In genomic region chr10:72354356-72355213, GRCh38 we compare ENCODE assay signal across 1 cellular context.
TF ChIP-seq lines count a peak whose summit lies in the region.

DNAJB12 (minus strand) TSS chr10:72354919; CDS start chr10:72354897, 22 bp downstream.

TF ChIP-seq in HepG2, 621 proteins besides CTCF, POLR2A, EP300 and RAD21 (continued from another document and continues in another):
- TF ChIP-seq PRDM10 (CRISPR knock-in tag; IDR thresholded peaks at IDR 0.05; ENCODE audit: low read depth) (peak; percentile 59), TMF1 (CRISPR knock-in tag; IDR thresholded peaks at IDR 0.05; ENCODE audit: low read depth) (peak; percentile 53; the same call in 1 of the 2 replicates), JUN (CRISPR knock-in tag; IDR thresholded peaks at IDR 0.05) (peak; percentile 74; the same call in 1 of the 2 replicates), ZNF580 (CRISPR knock-in tag; IDR thresholded peaks at IDR 0.05; ENCODE audit: borderline replicate concordance, low read depth) (peak; percentile 50; the same call in 1 of the 2 replicates), BCL6 (CRISPR knock-in tag; IDR thresholded peaks at IDR 0.05) (peak; percentile 27), TCF12 (IDR thresholded peaks at IDR 0.05) (no peak), TCF12 (CRISPR knock-in tag; IDR thresholded peaks at IDR 0.05) (0 out of 2 replicates have a peak, but pooled peaks have one; percentile 33), ZBTB26 (CRISPR knock-in tag; IDR thresholded peaks at IDR 0.05; ENCODE audit: borderline replicate concordance) (peak; percentile 44; the same call in 1 of the 2 replicates), ZNF234 (CRISPR knock-in tag; conservative IDR thresholded peaks at IDR 0.05) (peak; percentile 69; the same call in 1 of the 2 replicates), BCL3 (CRISPR knock-in tag; IDR thresholded peaks at IDR 0.05) (peak; percentile 81; the same call in 1 of the 2 replicates), FUBP1 (CRISPR knock-in tag; IDR thresholded peaks at IDR 0.05; ENCODE audit: borderline replicate concordance) (no peak), SETDB1 (CRISPR knock-in tag; IDR thresholded peaks at IDR 0.05; ENCODE audit: borderline replicate concordance) (0 out of 2 replicates have a peak, but pooled peaks have one; percentile 59), MXD4 (CRISPR knock-in tag; IDR thresholded peaks at IDR 0.05) (peak; percentile 14; the same call in 1 of the 2 replicates), MIXL1 (CRISPR knock-in tag; IDR thresholded peaks at IDR 0.05) (peak; percentile 71), MED1 (CRISPR knock-in tag; IDR thresholded peaks at IDR 0.05) (peak; percentile 82), NR1H2 (CRISPR knock-in tag; IDR thresholded peaks at IDR 0.05; ENCODE audit: borderline replicate concordance, low read depth) (no peak), ZNF75D (CRISPR knock-in tag; IDR thresholded peaks at IDR 0.05; ENCODE audit: borderline replicate concordance) (no peak), ZNF432 (CRISPR knock-in tag; IDR thresholded peaks at IDR 0.05; ENCODE audit: borderline replicate concordance) (no peak), ZNF253 (CRISPR knock-in tag; IDR thresholded peaks at IDR 0.05; ENCODE audit: borderline replicate concordance) (no peak), DPF2 (CRISPR knock-in tag; IDR thresholded peaks at IDR 0.05; ENCODE audit: borderline replicate concordance, low read depth) (no peak), CC2D1A (CRISPR knock-in tag; IDR thresholded peaks at IDR 0.05) (no peak), NFAT5 (CRISPR knock-in tag; IDR thresholded peaks at IDR 0.05) (no peak), MAX (IDR thresholded peaks at IDR 0.05) (peak; percentile 78), ZFP37 (CRISPR knock-in tag; IDR thresholded peaks at IDR 0.05; ENCODE audit: borderline replicate concordance) (peak; percentile 65), ZNF724P (CRISPR knock-in tag; IDR thresholded peaks at IDR 0.05; ENCODE audit: borderline replicate concordance) (peak; percentile 62; the same call in 1 of the 2 replicates), ZNF781 (CRISPR knock-in tag; IDR thresholded peaks at IDR 0.05; ENCODE audit: borderline replicate concordance, not compliant biosample characterization) (peak; percentile 82), GFI1 (CRISPR knock-in tag; IDR thresholded peaks at IDR 0.05; ENCODE audit: borderline replicate concordance) (peak; percentile 72; the same call in 1 of the 2 replicates), YEATS2 (CRISPR knock-in tag; IDR thresholded peaks at IDR 0.05; ENCODE audit: borderline replicate concordance) (peak; percentile 94), REST (IDR thresholded peaks at IDR 0.05; ENCODE audit: borderline replicate concordance in 1 of 2, low read depth in 1 of 2, low read length in 2 of 2) (peak in 1 of 2 experiments; percentile 53; a peak in 1 of 4 replicates), ZNF18 (CRISPR knock-in tag; IDR thresholded peaks at IDR 0.05; ENCODE audit: insufficient replicate concordance) (no peak), TRIM24 (CRISPR knock-in tag; IDR thresholded peaks at IDR 0.05) (no peak), E2F2 (CRISPR knock-in tag; IDR thresholded peaks at IDR 0.05; ENCODE audit: borderline replicate concordance) (peak; percentile 78; the same call in 1 of the 2 replicates), FOXA3 (CRISPR knock-in tag; IDR thresholded peaks at IDR 0.05) (peak; percentile 81; the same call in 1 of the 2 replicates), MAFF (IDR thresholded peaks at IDR 0.05; ENCODE audit: low read depth, low read length) (no peak), ZNF543 (CRISPR knock-in tag; IDR thresholded peaks at IDR 0.05) (peak; percentile 90), ZFP62 (CRISPR knock-in tag; IDR thresholded peaks at IDR 0.05) (0 out of 2 replicates have a peak, but pooled peaks have one; percentile 26), NR2C2 (CRISPR knock-in tag; IDR thresholded peaks at IDR 0.05; ENCODE audit: borderline replicate concordance) (peak; percentile 83; the same call in 1 of the 2 replicates)
